Comparison of ENCODE assay signal across 15 cellular contexts in the genomic region with DNA sequence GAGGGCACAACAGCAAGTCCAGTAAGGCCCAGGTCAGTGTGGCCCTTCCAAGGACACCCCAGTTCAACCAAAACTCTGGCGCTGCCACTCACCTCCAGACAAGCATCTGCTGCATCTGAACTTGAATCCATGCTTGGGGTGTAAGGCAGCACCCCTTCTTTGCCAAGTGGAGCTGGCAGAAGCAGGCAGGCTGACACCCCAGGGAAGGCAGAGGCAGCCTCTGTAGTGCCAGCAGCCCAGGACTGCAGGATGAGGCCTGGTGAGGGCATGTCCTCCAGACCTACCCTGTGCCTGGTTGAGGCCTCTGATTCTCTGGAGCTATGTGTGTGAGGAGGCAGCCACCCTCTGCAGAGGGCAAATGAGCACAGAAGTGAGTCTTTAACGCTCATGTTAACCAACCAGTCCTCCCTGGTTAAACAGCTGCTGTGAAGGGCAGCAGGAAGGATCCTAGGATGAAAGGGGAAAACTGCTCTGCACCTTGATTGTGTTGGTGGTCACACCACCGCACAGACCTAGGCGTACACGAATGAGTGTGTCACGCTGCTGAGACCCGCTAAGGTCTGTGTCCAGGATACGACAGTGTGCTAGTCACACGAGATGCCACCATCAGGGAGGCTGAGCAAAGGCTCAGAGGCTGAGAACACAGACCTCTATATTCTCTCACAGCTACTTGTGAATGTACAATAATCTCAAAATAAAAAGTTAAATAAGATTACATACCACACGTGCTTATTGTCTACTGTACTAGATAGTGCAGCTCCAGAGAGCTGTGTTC. TPM values are rescaled to one million over a fixed set of nuclear protein-coding genes. Genes with fewer than 3 reads are reported as not detected.
DNase-seq lines count a peak whose midpoint lies in the region; ATAC-seq, FAIRE-seq and TF ChIP-seq lines count a peak whose summit lies in the region.
"Had no signal": no experiment of that assay in that cellular context is flagged by ENCODE, and none has a peak within 500 bp of the region (broad histone marks: within the 10 kb centered on the region; RNA-seq: fewer than 3 reads in every experiment).

No MANE protein-coding gene starts in this region.

- H3K27ac ChIP-seq in keratinocyte (ENCODE audit: control insufficient read depth, insufficient read depth, low read length) (peak overlapping the region; percentile 69), sigmoid colon (peak overlapping the region in 1 of 4 donors; percentile 69)

- DNase-seq in activated CD8-positive, alpha-beta T cell treated with anti-CD3 and anti-CD28 coated beads, Interleukin-2, amount 10 ng/mL, durations not matched to agents 7 days and 5 days = peak; percentile 20
- DNase-seq in activated CD8-positive, alpha-beta T cell treated with anti-CD3 and anti-CD28 coated beads for 36 hours = no peak
- DNase-seq in activated T-cell treated with anti-CD3 and anti-CD28 coated beads, Interleukin-2, amount 50 U/mL, for 48 hours = peak; percentile 17 to 19
- DNase-seq in keratinocyte (ENCODE audit: low read depth, low spot score) (no peak), sigmoid colon (no peak), T1000 (lab: John Stamatoyannopoulos, UW) (no peak)
- no peak for DNase-seq in stimulated activated naive CD8-positive, alpha-beta T cell treated with anti-CD3 and anti-CD28 coated beads, Interleukin-15, amount 100 ng/mL, for 72 hours
- DNase-seq: ACHN, DND-41, erythroblast, MG63, midbrain, OCI-M1, transverse colon had no signal

- no peak for ATAC-seq in activated CD8-positive, alpha-beta T cell treated with anti-CD3 and anti-CD28 coated beads, Interleukin-2, amount 10 ng/mL, durations not matched to agents 7 days and 5 days
- ATAC-seq in activated CD8-positive, alpha-beta T cell treated with anti-CD3 and anti-CD28 coated beads for 36 hours = no peak
- peak; percentile 18 for ATAC-seq in stimulated activated naive CD8-positive, alpha-beta T cell treated with anti-CD3 and anti-CD28 coated beads, Interleukin-15, amount 100 ng/mL, for 72 hours
- ATAC-seq in HG02642 (IDR thresholded peaks at IDR 0.05; ENCODE audit: poor library complexity, unreplicated experiment) = no peak

- H3K4me1 ChIP-seq in keratinocyte (ENCODE audit: control insufficient read depth, extremely low read depth, insufficient read depth, low read length) (peaks cover 38% of the 10 kb centered on the region), sigmoid colon (peaks cover 0 to 17% (median 8%) of the 10 kb centered on the region in 4 donors)

- H3K4me2 ChIP-seq in keratinocyte (ENCODE audit: control insufficient read depth, extremely low read depth, insufficient read depth, low read depth, low read length) = peak overlapping the region; percentile 93

- POLR2A ChIA-PET in activated CD8-positive, alpha-beta T cell treated with anti-CD3 and anti-CD28 coated beads, Interleukin-2, amount 10 ng/mL, durations not matched to agents 7 days and 5 days (lab: Charles Lee) = no interaction called here
- POLR2A ChIA-PET in activated CD8-positive, alpha-beta T cell treated with anti-CD3 and anti-CD28 coated beads for 36 hours (lab: Charles Lee) = no interaction called here

- H3K4me3 Mint-ChIP-seq in activated CD8-positive, alpha-beta T cell treated with anti-CD3 and anti-CD28 coated beads, Interleukin-2, amount 10 ng/mL, durations not matched to agents 7 days and 5 days = peak overlapping the region; percentile 65
- H3K4me3 Mint-ChIP-seq in activated CD8-positive, alpha-beta T cell treated with anti-CD3 and anti-CD28 coated beads for 36 hours = no peak overlapping the region
- peak overlapping the region; percentile 51 to 65 for H3K4me3 Mint-ChIP-seq in stimulated activated naive CD8-positive, alpha-beta T cell treated with anti-CD3 and anti-CD28 coated beads, Interleukin-15, amount 100 ng/mL, for 72 hours

- H3K9me1 ChIP-seq in keratinocyte (ENCODE audit: control insufficient read depth, extremely low read depth, insufficient read depth, low read length) = peaks cover 11% of the 10 kb centered on the region

- no peak for TF ChIP-seq EP300 in sigmoid colon (IDR thresholded peaks at IDR 0.05)

- no peaks in the 10 kb centered on the region for H3K36me3 Mint-ChIP-seq in activated CD8-positive, alpha-beta T cell treated with anti-CD3 and anti-CD28 coated beads, Interleukin-2, amount 10 ng/mL, durations not matched to agents 7 days and 5 days (ENCODE audit: low read depth)
- no peaks in the 10 kb centered on the region for H3K36me3 Mint-ChIP-seq in activated CD8-positive, alpha-beta T cell treated with anti-CD3 and anti-CD28 coated beads for 36 hours (ENCODE audit: low read depth)

- H3K4me1 Mint-ChIP-seq in activated CD8-positive, alpha-beta T cell treated with anti-CD3 and anti-CD28 coated beads, Interleukin-2, amount 10 ng/mL, durations not matched to agents 7 days and 5 days (ENCODE audit: low read depth) = peaks cover 5% of the 10 kb centered on the region
- peaks cover 4% of the 10 kb centered on the region for H3K4me1 Mint-ChIP-seq in activated CD8-positive, alpha-beta T cell treated with anti-CD3 and anti-CD28 coated beads for 36 hours (ENCODE audit: low read depth)
- peaks cover 5% of the 10 kb centered on the region for H3K4me1 Mint-ChIP-seq in stimulated activated naive CD8-positive, alpha-beta T cell treated with anti-CD3 and anti-CD28 coated beads, Interleukin-15, amount 100 ng/mL, for 72 hours

- no peak for TF ChIP-seq POLR2A in sigmoid colon (IDR thresholded peaks at IDR 0.05)

- peaks cover 7% of the 10 kb centered on the region for H4K20me1 ChIP-seq in keratinocyte (ENCODE audit: control insufficient read depth, extremely low read depth, insufficient read depth, low read length)

- H3K9me3 Mint-ChIP-seq in activated CD8-positive, alpha-beta T cell treated with anti-CD3 and anti-CD28 coated beads, Interleukin-2, amount 10 ng/mL, durations not matched to agents 7 days and 5 days (ENCODE audit: insufficient read depth) = no peaks in the 10 kb centered on the region
- H3K9me3 Mint-ChIP-seq in activated CD8-positive, alpha-beta T cell treated with anti-CD3 and anti-CD28 coated beads for 36 hours = no peaks in the 10 kb centered on the region
- no peaks in the 10 kb centered on the region for H3K9me3 Mint-ChIP-seq in stimulated activated naive CD8-positive, alpha-beta T cell treated with anti-CD3 and anti-CD28 coated beads, Interleukin-15, amount 100 ng/mL, for 72 hours

- TF ChIP-seq CTCF in activated CD8-positive, alpha-beta T cell treated with anti-CD3 and anti-CD28 coated beads for 36 hours (IDR thresholded peaks at IDR 0.05) = no peak
- TF ChIP-seq CTCF in keratinocyte (optimal IDR thresholded peaks at IDR 0.05 in 1 of 3, IDR thresholded peaks at IDR 0.05 in 1 of 3, conservative IDR thresholded peaks at IDR 0.05 in 1 of 3; ENCODE audit: extremely low read depth in 1 of 3, insufficient read depth in 2 of 3, low read length in 3 of 3) (no peak), sigmoid colon (IDR thresholded peaks at IDR 0.05) (no peak)

- CTCF ChIA-PET in activated CD8-positive, alpha-beta T cell treated with anti-CD3 and anti-CD28 coated beads, Interleukin-2, amount 10 ng/mL, durations not matched to agents 7 days and 5 days (lab: Charles Lee) = interaction anchor here (0.7 kb wide), 1 partner anchor 39 kb away, joined by 3 read pairs; no protein-coding TSS in a partner anchor
- CTCF ChIA-PET in activated CD8-positive, alpha-beta T cell treated with anti-CD3 and anti-CD28 coated beads for 36 hours (lab: Charles Lee) = interaction anchor here (0.6 to 2.0 kb wide), 2 partner anchors 86 to 88 kb away, joined by 3 to 7 read pairs; no protein-coding TSS in a partner anchor

- H3K27me3 Mint-ChIP-seq in activated CD8-positive, alpha-beta T cell treated with anti-CD3 and anti-CD28 coated beads, Interleukin-2, amount 10 ng/mL, durations not matched to agents 7 days and 5 days (ENCODE audit: low read depth) = peaks cover 39% of the 10 kb centered on the region
- H3K27me3 Mint-ChIP-seq in activated CD8-positive, alpha-beta T cell treated with anti-CD3 and anti-CD28 coated beads for 36 hours = peaks cover 40% of the 10 kb centered on the region
- H3K27me3 Mint-ChIP-seq in stimulated activated naive CD8-positive, alpha-beta T cell treated with anti-CD3 and anti-CD28 coated beads, Interleukin-15, amount 100 ng/mL, for 72 hours = peaks cover 71% of the 10 kb centered on the region

- FAIRE-seq in keratinocyte (lab: Jason Lieb, UNC) = no peak

- H3K9ac ChIP-seq in keratinocyte (ENCODE audit: control insufficient read depth, extremely low read depth, insufficient read depth, low read length) = peak overlapping the region; percentile 83

- H3K36me3 ChIP-seq in keratinocyte (ENCODE audit: control insufficient read depth in 2 of 2, extremely low read depth in 1 of 2, insufficient read depth in 2 of 2, low read length in 2 of 2) (peaks cover 0 to 4% of the 10 kb centered on the region in 2 experiments), sigmoid colon (no peaks in the 10 kb centered on the region)
- H3K36me3 ChIP-seq: MG63, transverse colon had no signal

- no peaks in the 10 kb centered on the region for H3K9me3 ChIP-seq in keratinocyte (ENCODE audit: control insufficient read depth, low read depth, low read length)
- no peaks in the 10 kb centered on the region for H3K9me3 ChIP-seq in sigmoid colon
- H3K9me3 ChIP-seq: MG63, transverse colon had no signal

- 80 to 82% methylated on average over 10 of the region's 10 CpGs for WGBS in sigmoid colon, 2 donors

- intact Hi-C loops in activated CD8-positive, alpha-beta T cell treated with anti-CD3 and anti-CD28 coated beads for 36 hours (cut with micrococcal nuclease) = no loop called here
- intact Hi-C loops in sigmoid colon (cut with DNase I) = no loop called here

- peak overlapping the region; percentile 70 for H2AFZ ChIP-seq in keratinocyte (ENCODE audit: control insufficient read depth, low read length)

- H3K27me3 ChIP-seq in keratinocyte (ENCODE audit: control insufficient read depth, extremely low read depth, insufficient read depth, low read length) (no peaks in the 10 kb centered on the region), sigmoid colon (no peaks in the 10 kb centered on the region)
- H3K27me3 ChIP-seq: MG63 had no signal

- dilution Hi-C loops in keratinocyte (cut with MboI; ENCODE audit: extremely low pct_ligation_motif_present, low sequenced_read_pairs) = no loop called here

- H3K27ac Mint-ChIP-seq in activated CD8-positive, alpha-beta T cell treated with anti-CD3 and anti-CD28 coated beads, Interleukin-2, amount 10 ng/mL, durations not matched to agents 7 days and 5 days = no peak overlapping the region
- no peak overlapping the region for H3K27ac Mint-ChIP-seq in activated CD8-positive, alpha-beta T cell treated with anti-CD3 and anti-CD28 coated beads for 36 hours
- no peak overlapping the region for H3K27ac Mint-ChIP-seq in stimulated activated naive CD8-positive, alpha-beta T cell treated with anti-CD3 and anti-CD28 coated beads, Interleukin-15, amount 100 ng/mL, for 72 hours

- H3K79me2 ChIP-seq in keratinocyte (ENCODE audit: control insufficient read depth, insufficient read depth, low read length) = peaks cover 57% of the 10 kb centered on the region

- H3K4me3 ChIP-seq in keratinocyte (ENCODE audit: control insufficient read depth in 2 of 3, extremely low read depth in 1 of 3, insufficient read depth in 2 of 3, low read depth in 1 of 3, low read length in 3 of 3) (peak overlapping the region; percentile 72 to 83 (median 80)), sigmoid colon (no peak overlapping the region)
- H3K4me3 ChIP-seq: MG63 had no signal

RNA-seq across cellular contexts. Expression of gene PARD6G, which starts 2.2 kb away (rescaled TPM):
- total RNA-seq in activated CD8-positive, alpha-beta T cell treated with anti-CD3 and anti-CD28 coated beads, Interleukin-2, amount 10 ng/mL, durations not matched to agents 7 days and 5 days = under 1 TPM in 1 of 2 experiments, not detected in 1; 0.18 TPM
- total RNA-seq in activated CD8-positive, alpha-beta T cell treated with anti-CD3 and anti-CD28 coated beads for 36 hours = under 1 TPM; 0.16 to 0.23 TPM
- 19.4 to 23.6 TPM (median 21.3 TPM) in 3 replicates for polyA plus RNA-seq in keratinocyte
- polyA plus RNA-seq in keratinocyte (2011; ENCODE audit: low read depth) = 17.0 TPM
- polyA plus RNA-seq in keratinocyte (2011; cell fraction: cytosol; rRNA removed) = 21.9 and 22.9 TPM in 2 replicates
- polyA plus RNA-seq in keratinocyte (2011; cell fraction: nucleus; rRNA removed) = 19.2 and 19.3 TPM in 2 replicates
- 25.1 and 27.2 TPM in 2 replicates for polyA plus RNA-seq in keratinocyte (2012; ENCODE audit: low replicate concordance)
- 18.2 to 23.0 TPM (median 20.7 TPM) in 3 replicates for polyA minus RNA-seq in keratinocyte
- polyA minus RNA-seq in keratinocyte (2011; cell fraction: cytosol; rRNA and poly(A)+ RNA removed) = 42.4 TPM
- polyA minus RNA-seq in keratinocyte (2011; cell fraction: nucleus; rRNA and poly(A)+ RNA removed) = 16.9 and 23.3 TPM in 2 replicates
- 10 to 100 TPM in 1 of 4 donors, 1 to 10 TPM in 3; 6.2 to 13.0 (median 9.6) TPM for total RNA-seq in sigmoid colon
- polyA plus RNA-seq in sigmoid colon = 1 to 10 TPM in 2 of 3 donors, not detected in 1; 1.2 to 1.8 TPM

Comparison
In these comparisons a context has a peak if more than half of its experiments do, and no peak if none do; other contexts are left out.
1. DNase-seq: peak in activated CD8-positive, alpha-beta T cell treated with anti-CD3 and anti-CD28 coated beads, Interleukin-2, amount 10 ng/mL, durations not matched to agents 7 days and 5 days (single experiment) and activated T-cell treated with anti-CD3 and anti-CD28 coated beads, Interleukin-2, amount 50 U/mL, for 48 hours (2 of 2); none in activated CD8-positive, alpha-beta T cell treated with anti-CD3 and anti-CD28 coated beads for 36 hours (single experiment), keratinocyte (single experiment), stimulated activated naive CD8-positive, alpha-beta T cell treated with anti-CD3 and anti-CD28 coated beads, Interleukin-15, amount 100 ng/mL, for 72 hours (0 of 2), sigmoid colon (single experiment) and T1000 (single experiment).
2. H3K4me3 ChIP-seq: peak in keratinocyte (3 of 3); none in sigmoid colon (0 of 4).
3. RNA of gene PARD6G, which starts 2.2 kb away (total RNA-seq): 6.2 to 13.0 TPM in sigmoid colon; 0.16 to 0.23 TPM in activated CD8-positive, alpha-beta T cell treated with anti-CD3 and anti-CD28 coated beads for 36 hours and 0.18 TPM in activated CD8-positive, alpha-beta T cell treated with anti-CD3 and anti-CD28 coated beads, Interleukin-2, amount 10 ng/mL, durations not matched to agents 7 days and 5 days; every median in the first group is over 4 times any median in the second.